ENCODE assay signal across 8 cellular contexts in genomic region chr19:18940791-18941627, GRCh38. TPM values are rescaled to one million over a fixed set of nuclear protein-coding genes. Genes with fewer than 3 reads are reported as not detected.
DNase-seq lines count a peak whose midpoint lies in the region; ATAC-seq, FAIRE-seq and TF ChIP-seq lines count a peak whose summit lies in the region.

HOMER3 (minus strand) TSS chr19:18941217; CDS start chr19:18938982, 2,235 bp downstream.

- DNase-seq in A549 (ENCODE audit: low read depth in 1 of 2, low spot score in 1 of 2) (peak; percentile 36 to 79), GM18507 (ENCODE audit: extremely low spot score, insufficient read length, low read depth) (peak; percentile 71), NCI-H774 (lab: John Stamatoyannopoulos, UW) (peak; percentile 26), endothelial cell (ENCODE audit: low spot score) (peak; percentile 92), mesothelial cell of epicardium (ENCODE audit: low spot score in 2 of 2, unreplicated experiment in 2 of 2) (peak; percentile 83 to 90)
- peak; percentile 94 for DNase-seq in activated CD8-positive, alpha-beta memory T cell treated with anti-CD3 and anti-CD28 coated beads, Interleukin-2, amount 50 U/mL, for 48 hours
- peak; percentile 64 for DNase-seq in stimulated activated CD8-positive, alpha-beta memory T cell treated with anti-CD3 and anti-CD28 coated beads, Interleukin-15, amount 100 ng/mL, for 24 hours (ENCODE audit: low read depth)

- TF ChIP-seq POLR2A in A549 (IDR thresholded peaks at IDR 0.05; ENCODE audit: low read length): no peak; the same call in 1 of the 2 replicates

- H3K9me3 ChIP-seq in A549: no peaks in the 10 kb centered on the region

- no peaks in the 10 kb centered on the region for H3K9me3 Mint-ChIP-seq in endothelial cell (ENCODE audit: unreplicated experiment)
- no peaks in the 10 kb centered on the region for H3K9me3 Mint-ChIP-seq in mesothelial cell of epicardium

- H3K36me3 Mint-ChIP-seq in endothelial cell (ENCODE audit: low read depth, unreplicated experiment): peaks cover 19% of the 10 kb centered on the region
- peaks cover 8% of the 10 kb centered on the region for H3K36me3 Mint-ChIP-seq in mesothelial cell of epicardium

- TF ChIP-seq CTCF in A549 (IDR thresholded peaks at IDR 0.05) (peak; percentile 53), endothelial cell (IDR thresholded peaks at IDR 0.05; ENCODE audit: unreplicated experiment) (no peak), mesothelial cell of epicardium (IDR thresholded peaks at IDR 0.05; ENCODE audit: unreplicated experiment) (no peak)

- CTCF ChIA-PET in A549 (lab: Yijun Ruan, JAX): interaction anchor here (1.2 to 4.8 kb wide), 6 partner anchors 10 to 49 kb away, joined by 3 to 22 read pairs (median 6); no protein-coding TSS in a partner anchor

- H3K27me3 Mint-ChIP-seq in endothelial cell (ENCODE audit: unreplicated experiment) (peaks cover 5% of the 10 kb centered on the region), mesothelial cell of epicardium (ENCODE audit: low read depth) (peaks cover 1% of the 10 kb centered on the region)

- peaks cover 8% of the 10 kb centered on the region; the same call in 1 of the 3 replicates for H3K4me1 ChIP-seq in A549

- ATAC-seq in A549 (peak; percentile 73 to 79), HG03135 (IDR thresholded peaks at IDR 0.05; ENCODE audit: unreplicated experiment) (no peak)

- H3K4me2 ChIP-seq in A549: peak within 1 kb of the TSS; percentile 99

- TF ChIP-seq EP300 in A549 (IDR thresholded peaks at IDR 0.05): no peak

- POLR2A ChIA-PET in A549 (lab: Yijun Ruan, JAX): interaction anchor here (0.6 kb wide), 1 partner anchor 60 kb away, joined by 3 read pairs; no protein-coding TSS in a partner anchor

- H3K27ac Mint-ChIP-seq in endothelial cell (ENCODE audit: unreplicated experiment) (peak within 1 kb of the TSS; percentile 89), mesothelial cell of epicardium (peak within 1 kb of the TSS; percentile 93)

- FAIRE-seq in A549 (lab: Jason Lieb, UNC): no peak
- no peak for FAIRE-seq in GM18507 (lab: Jason Lieb, UNC)

- TF ChIP-seq RAD21 in A549 (conservative IDR thresholded peaks at IDR 0.05 in 1 of 2, IDR thresholded peaks at IDR 0.05 in 1 of 2): peak in 1 of 2 experiments; percentile 38; a peak in 2 of 5 replicates

- WGBS in A549 (ENCODE audit: missing lambda C conversion rate): 11% methylated on average over 4 of the region's 81 CpGs

- peak within 1 kb of the TSS; percentile 94 for H3K4me3 ChIP-seq in A549

- H3K27ac ChIP-seq in A549: peak within 1 kb of the TSS; percentile 92 to 99

- H3K4me3 Mint-ChIP-seq in endothelial cell (ENCODE audit: unreplicated experiment): peak within 1 kb of the TSS; percentile 98
- peak within 1 kb of the TSS; percentile 89 for H3K4me3 Mint-ChIP-seq in mesothelial cell of epicardium

- H3K4me1 Mint-ChIP-seq in endothelial cell (ENCODE audit: unreplicated experiment): peaks cover 19% of the 10 kb centered on the region
- H3K4me1 Mint-ChIP-seq in mesothelial cell of epicardium: peaks cover 13% of the 10 kb centered on the region

TF ChIP-seq in A549, 52 proteins besides CTCF, POLR2A, EP300 and RAD21:
- TF ChIP-seq HOXA7 (CRISPR knock-in tag; IDR thresholded peaks at IDR 0.05) (no peak), SMC3 (IDR thresholded peaks at IDR 0.05) (peak; percentile 50; the same call in 2 of the 3 replicates), RNF2 (IDR thresholded peaks at IDR 0.05; ENCODE audit: borderline replicate concordance, low read depth) (no peak), JUN (IDR thresholded peaks at IDR 0.05) (peak in 1 of 2 experiments; percentile 27; a peak in 1 of 5 replicates)

RNA-seq across cellular contexts. Expression of gene HOMER3, which starts in this region (rescaled TPM):
- polyA plus RNA-seq in A549 (2011; rRNA removed): 9.9 and 11.4 TPM in 2 replicates
- polyA plus RNA-seq in A549 (2012; cell fraction: cytosol; rRNA removed): 27.7 and 37.4 TPM in 2 replicates
- polyA plus RNA-seq in A549 (2012; cell fraction: nucleus; rRNA removed): 35.7 and 45.1 TPM in 2 replicates
- 28.3 to 38.4 TPM (median 35.4 TPM) in 3 replicates for polyA plus RNA-seq in A549 (2017; fragmentation: RNase III; extraction: RNeasy Plus Mini Kit Qiagen cat#74134 plus additional on column Dnase treatment)
- polyA minus RNA-seq in A549 (2011; rRNA and poly(A)+ RNA removed): 17.1 and 19.8 TPM in 2 replicates
- total RNA-seq in endothelial cell (ENCODE audit: unreplicated experiment): 222 TPM
- total RNA-seq in mesothelial cell of epicardium: 53.7 to 60.4 TPM (median 56.3 TPM) in 3 replicates

Comparison
In these comparisons a context has a peak if more than half of its experiments do, and no peak if none do; other contexts are left out.
1. DNase-seq: peak in every context shown above with its lines; median percentile 94 in activated CD8-positive, alpha-beta memory T cell treated with anti-CD3 and anti-CD28 coated beads, Interleukin-2, amount 50 U/mL, for 48 hours; 92 in endothelial cell; 86 in mesothelial cell of epicardium; 71 in GM18507; 64 in stimulated activated CD8-positive, alpha-beta memory T cell treated with anti-CD3 and anti-CD28 coated beads, Interleukin-15, amount 100 ng/mL, for 24 hours; 58 in A549; 26 in NCI-H774.